In genomic region chr3:50202353-50203112, GRCh38 we compare ENCODE assay signal across 21 cellular contexts. TPM values are rescaled to one million over a fixed set of nuclear protein-coding genes. Genes with fewer than 3 reads are reported as not detected.
A peak's percentile ranks its signal among the peaks of the same experiment; 100 is the strongest.
DNase-seq lines count a peak whose midpoint lies in the region; ATAC-seq and TF ChIP-seq lines count a peak whose summit lies in the region.
"Had no signal": no experiment of that assay in that cellular context is flagged by ENCODE, and none has a peak within 500 bp of the region (broad histone marks: within the 10 kb centered on the region; RNA-seq: fewer than 3 reads in every experiment).

No MANE protein-coding gene starts in this region.

- H3K9me3 ChIP-seq in Caco-2 (no peaks in the 10 kb centered on the region), RWPE2 (ENCODE audit: severe bottlenecking) (no peaks in the 10 kb centered on the region), endodermal cell (ENCODE audit: control insufficient read depth, low read length) (no peaks in the 10 kb centered on the region), neuronal stem cell (replicated peaks in 1 of 2; ENCODE audit: control insufficient read depth in 2 of 2, insufficient read depth in 1 of 2, low read depth in 1 of 2, low read length in 2 of 2) (no peaks in the 10 kb centered on the region)
- H3K9me3 ChIP-seq: BE2C had no signal

- CTCF ChIA-PET in Caco-2 (lab: Charles Lee) = interaction anchor here (0.5 to 2.4 kb wide), 5 partner anchors 9 to 82 kb away, joined by 3 to 9 read pairs (median 4); partner anchors contain the start of gene GNAT1

- H2BK5ac ChIP-seq in neuronal stem cell (ENCODE audit: low read length) = peak overlapping the region; percentile 93

- H2BK15ac ChIP-seq in neuronal stem cell (ENCODE audit: low read length) = peak overlapping the region; percentile 95

- H3K4me3 ChIP-seq in Caco-2 (ENCODE audit: low read depth, low read length) (no peak overlapping the region), RWPE2 (ENCODE audit: severe bottlenecking) (no peak overlapping the region), endodermal cell (ENCODE audit: low read length) (no peak overlapping the region), neuronal stem cell (ENCODE audit: low read length in 2 of 2) (no peak overlapping the region)
- H3K4me3 ChIP-seq: SK-N-MC had no signal

- H3K36me3 Mint-ChIP-seq in Caco-2 (ENCODE audit: insufficient read depth, unreplicated experiment) (no peaks in the 10 kb centered on the region), endodermal cell (ENCODE audit: low read depth) (no peaks in the 10 kb centered on the region)
- H3K36me3 Mint-ChIP-seq: CD4-positive, alpha-beta memory T cell had no signal

- no peaks in the 10 kb centered on the region for H3K9me3 Mint-ChIP-seq in Caco-2 (ENCODE audit: unreplicated experiment)
- no peaks in the 10 kb centered on the region for H3K9me3 Mint-ChIP-seq in endodermal cell

- H2AFZ ChIP-seq in neuronal stem cell (ENCODE audit: low read length) = no peak overlapping the region

- WGBS in endodermal cell (ENCODE audit: insufficient coverage in 1 of 2, insufficient read length in 1 of 2), 2 experiments = 90 to 94% methylated on average over 10 to 16 of the region's 16 CpGs
- WGBS in neuronal stem cell (ENCODE audit: extremely low coverage in 2 of 2, insufficient read length in 2 of 2, insufficient replicate concordance in 1 of 2), 2 donors = no CpG with 5 or more reads among the region's 16 CpGs

- H3K79me1 ChIP-seq in neuronal stem cell (ENCODE audit: low read depth, low read length) = peaks cover 1% of the 10 kb centered on the region

- H3K4me2 ChIP-seq in neuronal stem cell (ENCODE audit: insufficient read depth, low read length, poor library complexity, severe bottlenecking) = no peak overlapping the region

- H3K4me1 ChIP-seq in Caco-2 = peaks cover 17% of the 10 kb centered on the region; the same call in 1 of the 2 replicates
- no peaks in the 10 kb centered on the region for H3K4me1 ChIP-seq in RWPE2 (ENCODE audit: insufficient read depth, poor library complexity, severe bottlenecking)
- H3K4me1 ChIP-seq in endodermal cell (ENCODE audit: control insufficient read depth, insufficient read depth, low read length) = peaks cover 3% of the 10 kb centered on the region
- H3K4me1 ChIP-seq in neuronal stem cell (ENCODE audit: control insufficient read depth in 2 of 2, insufficient read depth in 1 of 2, low read depth in 1 of 2, low read length in 2 of 2) = peaks cover 11 to 30% of the 10 kb centered on the region in 2 donors
- H3K4me1 ChIP-seq: BE2C had no signal

- peak overlapping the region; percentile 84 for H2BK12ac ChIP-seq in neuronal stem cell (ENCODE audit: low read length)

- no peak overlapping the region for H3K27ac ChIP-seq in RWPE2 (ENCODE audit: poor library complexity, severe bottlenecking)
- no peak overlapping the region for H3K27ac ChIP-seq in endodermal cell (ENCODE audit: low read depth, low read length)
- H3K27ac ChIP-seq in neuronal stem cell (replicated peaks; ENCODE audit: low read length) = no peak overlapping the region
- H3K27ac ChIP-seq: HL-60, SK-N-MC had no signal

- no peak overlapping the region for H2BK120ac ChIP-seq in neuronal stem cell (ENCODE audit: low read depth, low read length)

- intact Hi-C loops in Caco-2 (cut with micrococcal nuclease; ENCODE audit: unreplicated experiment) = no loop called here

- ATAC-seq in RWPE2 (ENCODE audit: low read depth) = no peak
- ATAC-seq in GM18858 (IDR thresholded peaks at IDR 0.05; ENCODE audit: unreplicated experiment) = no peak

- DNase-seq in Caco-2 (no peak), RWPE2 (ENCODE audit: low spot score) (peak; percentile 58), endodermal cell (no peak), neuronal stem cell (ENCODE audit: low spot score) (no peak), DMS 273 (lab: John Stamatoyannopoulos, UW; ENCODE audit: unreplicated experiment) (no peak), NCI-H1436 (lab: John Stamatoyannopoulos, UW) (no peak)
- DNase-seq: CD4-positive, alpha-beta memory T cell; DND-41; GDM1; KG1; NCI-H1092; NCI-H1930; NCI-H2171; NCI-H446 treated with DMSO at 0.1 percent for 48 hours; NCI-H774 had no signal

- H3K4me3 Mint-ChIP-seq in Caco-2 (ENCODE audit: unreplicated experiment) (no peak overlapping the region), endodermal cell (no peak overlapping the region)
- H3K4me3 Mint-ChIP-seq: CD4-positive, alpha-beta memory T cell had no signal

- peak overlapping the region; percentile 24 for H3K27ac Mint-ChIP-seq in Caco-2 (ENCODE audit: unreplicated experiment)
- H3K27ac Mint-ChIP-seq in endodermal cell = peak overlapping the region; percentile 4

- H3K4me1 Mint-ChIP-seq in Caco-2 (ENCODE audit: low read depth, unreplicated experiment) (peaks cover 8% of the 10 kb centered on the region), endodermal cell (peaks cover 9% of the 10 kb centered on the region)

- no TSS peak for BruUV-seq in Caco-2 (replicated peaks; lab: Mats Ljungman, UMichigan)

- H3K27me3 ChIP-seq in Caco-2 (replicated peaks; ENCODE audit: control insufficient read depth, insufficient read depth, low read length) = no peaks in the 10 kb centered on the region
- H3K27me3 ChIP-seq in RWPE2 (ENCODE audit: insufficient read depth, poor library complexity, severe bottlenecking) = peaks cover 27% of the 10 kb centered on the region
- peaks cover 41% of the 10 kb centered on the region for H3K27me3 ChIP-seq in endodermal cell (ENCODE audit: control insufficient read depth, insufficient read depth, low read length, poor library complexity, severe bottlenecking)
- peaks cover 7 to 68% (median 20%) of the 10 kb centered on the region in 3 experiments for H3K27me3 ChIP-seq in neuronal stem cell (ENCODE audit: control insufficient read depth in 3 of 3, insufficient read depth in 3 of 3, low read depth in 1 of 3, low read length in 3 of 3)

- peak overlapping the region; percentile 64 for H4K91ac ChIP-seq in neuronal stem cell (ENCODE audit: low read depth, low read length, poor library complexity)

- H3K36me3 ChIP-seq in Caco-2 (ENCODE audit: control insufficient read depth, insufficient read depth, low read length) (no peaks in the 10 kb centered on the region), RWPE2 (ENCODE audit: low read depth) (no peaks in the 10 kb centered on the region), endodermal cell (ENCODE audit: control insufficient read depth, insufficient read depth, low read length) (no peaks in the 10 kb centered on the region), neuronal stem cell (replicated peaks in 1 of 2; ENCODE audit: control insufficient read depth in 2 of 2, insufficient read depth in 2 of 2, low read length in 2 of 2) (no peaks in the 10 kb centered on the region)
- H3K36me3 ChIP-seq: BE2C had no signal

- TF ChIP-seq CTCF in Caco-2 (IDR thresholded peaks at IDR 0.05; ENCODE audit: insufficient read depth in 1 of 2, low read depth in 1 of 2, low read length in 1 of 2, severe bottlenecking in 1 of 2, unreplicated experiment in 1 of 2) (no peak), RWPE2 (IDR thresholded peaks at IDR 0.05; ENCODE audit: poor library complexity, severe bottlenecking) (no peak), endodermal cell (conservative IDR thresholded peaks at IDR 0.05) (no peak)

- peak overlapping the region; percentile 74 for H3K18ac ChIP-seq in neuronal stem cell (ENCODE audit: low read length)

- no peaks in the 10 kb centered on the region for H3K27me3 Mint-ChIP-seq in Caco-2 (ENCODE audit: insufficient read depth, unreplicated experiment)
- peaks cover 61% of the 10 kb centered on the region for H3K27me3 Mint-ChIP-seq in endodermal cell (ENCODE audit: insufficient read depth)

- POLR2A ChIA-PET in Caco-2 (lab: Charles Lee) = no interaction called here

- peak overlapping the region; percentile 55 for H3K23ac ChIP-seq in neuronal stem cell (ENCODE audit: low read depth, low read length, poor library complexity)

- no peak overlapping the region for H3K14ac ChIP-seq in neuronal stem cell (ENCODE audit: low read length)

- no peak overlapping the region for H3K9ac ChIP-seq in endodermal cell (ENCODE audit: extremely low read depth, low read length, poor library complexity, severe bottlenecking)
- H3K9ac ChIP-seq in neuronal stem cell (ENCODE audit: low read depth, low read length, poor library complexity) = no peak overlapping the region

- H3K4ac ChIP-seq in neuronal stem cell (ENCODE audit: low read length) = no peak overlapping the region

- peak overlapping the region; percentile 48 for H2AK5ac ChIP-seq in neuronal stem cell (ENCODE audit: low read depth, low read length)

- no peak overlapping the region for H4K8ac ChIP-seq in neuronal stem cell (ENCODE audit: low read depth, low read length)

RNA-seq across cellular contexts. Expression of gene SLC38A3, which starts 2.5 kb away (rescaled TPM):
- 11.4 and 16.8 TPM in 2 replicates for total RNA-seq in Caco-2 (2022)
- total RNA-seq in endodermal cell = 1 to 10 TPM; 1.5 to 1.9 TPM
- polyA plus RNA-seq in endodermal cell (2013, experiment 1 of 2) = 4.4 TPM
- 4.3 TPM for polyA plus RNA-seq in endodermal cell (2013, experiment 2 of 2)
- polyA plus RNA-seq in neuronal stem cell (2013, experiment 1 of 2) = 3.5 TPM
- polyA plus RNA-seq in neuronal stem cell (2013, experiment 2 of 2) = 3.2 TPM
- total RNA-seq: CD4-positive, alpha-beta memory T cell; RPMI7951 had no signal
- polyA plus RNA-seq: CD4-positive, alpha-beta memory T cell had no signal

RNA-seq across cellular contexts. Expression of gene GNAT1, which starts 11.1 kb away (rescaled TPM):
- total RNA-seq in Caco-2 (2022) (0.50 TPM in 1 of 2 replicates, not detected in the other), endodermal cell (1 to 10 TPM in 1 of 2 donors, under 1 TPM in 1; 0.42 to 1.2 TPM)
- 0.11 TPM for polyA plus RNA-seq in endodermal cell (2013, experiment 1 of 2)
- polyA plus RNA-seq in endodermal cell (2013, experiment 2 of 2) = 0.12 TPM
- polyA plus RNA-seq in neuronal stem cell (2013, experiment 1 of 2) = 0.03 TPM
- 0.04 TPM for polyA plus RNA-seq in neuronal stem cell (2013, experiment 2 of 2)
- total RNA-seq: CD4-positive, alpha-beta memory T cell; M059J; RPMI7951 had no signal
- polyA plus RNA-seq: CD4-positive, alpha-beta memory T cell had no signal

RNA-seq across cellular contexts. Expression of gene GNAI2, which starts 33.5 kb away (rescaled TPM):
- total RNA-seq in Caco-2 (2022) (59.3 and 62.0 TPM in 2 replicates), endodermal cell (100 to 1,000 TPM; 243 to 278 TPM)
- polyA plus RNA-seq in endodermal cell (2013, experiment 1 of 2) = 454 TPM
- 428 TPM for polyA plus RNA-seq in endodermal cell (2013, experiment 2 of 2)
- 457 TPM for polyA plus RNA-seq in neuronal stem cell (2013, experiment 1 of 2)
- 458 TPM for polyA plus RNA-seq in neuronal stem cell (2013, experiment 2 of 2)

RNA-seq across cellular contexts. Expression of gene SEMA3F, which starts 47.4 kb away (rescaled TPM):
- total RNA-seq in Caco-2 (2022) (11.3 and 16.5 TPM in 2 replicates), endodermal cell (10 to 100 TPM; 44.8 to 63.2 TPM)
- 32.1 TPM for polyA plus RNA-seq in endodermal cell (2013, experiment 1 of 2)
- polyA plus RNA-seq in endodermal cell (2013, experiment 2 of 2) = 33.4 TPM
- 68.0 TPM for polyA plus RNA-seq in neuronal stem cell (2013, experiment 1 of 2)
- polyA plus RNA-seq in neuronal stem cell (2013, experiment 2 of 2) = 67.2 TPM
- total RNA-seq: CD4-positive, alpha-beta memory T cell had no signal
- polyA plus RNA-seq: CD4-positive, alpha-beta memory T cell had no signal
